ENCODE assay signal across 1 cellular context in genomic region chr11:134052395-134052987, GRCh38.
A peak's percentile ranks its signal among the peaks of the same experiment; 100 is the strongest.
TF ChIP-seq lines count a peak whose summit lies in the region.

No MANE protein-coding gene starts in this region.

TF ChIP-seq in K562, 482 proteins besides CTCF, POLR2A, EP300 and RAD21 (continued from another document and continues in another):
- TF ChIP-seq POLR3G (IDR thresholded peaks at IDR 0.05; ENCODE audit: extremely low read depth, insufficient read length, insufficient replicate concordance) (no peak), HMBOX1 (IDR thresholded peaks at IDR 0.05) (no peak), ZNF695 (CRISPR knock-in tag; IDR thresholded peaks at IDR 0.05) (no peak), ZNF436 (CRISPR knock-in tag; IDR thresholded peaks at IDR 0.05) (no peak), RFX1 (IDR thresholded peaks at IDR 0.05) (peak; percentile 68), CREBBP (IDR thresholded peaks at IDR 0.05; ENCODE audit: low read depth, low read length) (no peak), MBD2 (IDR thresholded peaks at IDR 0.05; ENCODE audit: borderline replicate concordance, low read depth) (no peak), RHOXF2B (CRISPR knock-in tag; conservative IDR thresholded peaks at IDR 0.05) (no peak), CBX5 (IDR thresholded peaks at IDR 0.05; ENCODE audit: borderline replicate concordance, low read depth) (no peak), IRF9 (tag; IDR thresholded peaks at IDR 0.05) (peak; percentile 81; the same call in 1 of the 2 replicates), MAFK (IDR thresholded peaks at IDR 0.05; ENCODE audit: low read length) (no peak), E2F5 (CRISPR knock-in tag; IDR thresholded peaks at IDR 0.05) (no peak), CREB3 (tag; conservative IDR thresholded peaks at IDR 0.05; ENCODE audit: low read depth) (peak; percentile 86), DACH1 (IDR thresholded peaks at IDR 0.05; ENCODE audit: partially characterized antibody) (no peak), MAX (CRISPR knock-in tag; IDR thresholded peaks at IDR 0.05) (no peak), HNRNPLL (IDR thresholded peaks at IDR 0.05; ENCODE audit: low read depth, low read length, poor library complexity, severe bottlenecking) (no peak), SMAD2 (IDR thresholded peaks at IDR 0.05; ENCODE audit: low read depth, low read length) (no peak), ZNF354B (CRISPR knock-in tag; IDR thresholded peaks at IDR 0.05) (no peak), NCOA2 (IDR thresholded peaks at IDR 0.05; ENCODE audit: partially characterized antibody in 2 of 2) (no peak), ELF4 (CRISPR knock-in tag; IDR thresholded peaks at IDR 0.05) (no peak), GTF2A2 (tag; IDR thresholded peaks at IDR 0.05) (peak; percentile 84), ZNF175 (CRISPR knock-in tag; IDR thresholded peaks at IDR 0.05; ENCODE audit: low read depth) (peak; percentile 96), IFI16 (CRISPR knock-in tag; IDR thresholded peaks at IDR 0.05) (no peak), ARID3B (CRISPR knock-in tag; IDR thresholded peaks at IDR 0.05; ENCODE audit: borderline replicate concordance) (no peak), ZNF398 (CRISPR knock-in tag; IDR thresholded peaks at IDR 0.05) (no peak), HNRNPK (IDR thresholded peaks at IDR 0.05; ENCODE audit: low read depth, low read length, poor library complexity, severe bottlenecking) (no peak), NR4A1 (CRISPR knock-in tag; IDR thresholded peaks at IDR 0.05) (no peak), NR4A1 (tag; IDR thresholded peaks at IDR 0.05) (peak; percentile 93), BRCA1 (IDR thresholded peaks at IDR 0.05) (no peak), BRCA1 (CRISPR knock-in tag; IDR thresholded peaks at IDR 0.05) (no peak), TAF9B (IDR thresholded peaks at IDR 0.05; ENCODE audit: partially characterized antibody) (no peak), ZC3H4 (CRISPR knock-in tag; IDR thresholded peaks at IDR 0.05; ENCODE audit: borderline replicate concordance) (no peak), PRPF4 (IDR thresholded peaks at IDR 0.05; ENCODE audit: insufficient read depth, low read depth, low read length, poor library complexity, severe bottlenecking) (no peak), ZFX (CRISPR knock-in tag; IDR thresholded peaks at IDR 0.05) (no peak), KAT2B (IDR thresholded peaks at IDR 0.05; ENCODE audit: low read depth, low read length) (no peak), RB1 (IDR thresholded peaks at IDR 0.05; ENCODE audit: low read depth) (no peak), U2AF2 (optimal IDR thresholded peaks at IDR 0.05; ENCODE audit: low read depth, low read length) (no peak), ZNF717 (CRISPR knock-in tag; IDR thresholded peaks at IDR 0.05) (no peak), ZBTB17 (CRISPR knock-in tag; IDR thresholded peaks at IDR 0.05) (no peak), PHF20 (IDR thresholded peaks at IDR 0.05; ENCODE audit: partially characterized antibody) (no peak), SMAD3 (CRISPR knock-in tag; conservative IDR thresholded peaks at IDR 0.05) (0 out of 2 replicates have a peak, but pooled peaks have one; percentile 23), PCBP2 (IDR thresholded peaks at IDR 0.05; ENCODE audit: low read depth, low read length, poor library complexity, severe bottlenecking) (no peak), ZNF639 (CRISPR knock-in tag; conservative IDR thresholded peaks at IDR 0.05 in 1 of 2, IDR thresholded peaks at IDR 0.05 in 1 of 2) (peak in 1 of 2 experiments; percentile 90; a peak in 2 of 4 replicates), ELK1 (CRISPR knock-in tag; IDR thresholded peaks at IDR 0.05) (no peak), PPARD (CRISPR knock-in tag; IDR thresholded peaks at IDR 0.05) (no peak), ATF2 (CRISPR knock-in tag; IDR thresholded peaks at IDR 0.05) (no peak), E2F8 (IDR thresholded peaks at IDR 0.05; ENCODE audit: low read depth, partially characterized antibody) (no peak), VEZF1 (CRISPR knock-in tag; IDR thresholded peaks at IDR 0.05) (no peak; the same call in 1 of the 2 replicates), ZNF263 (CRISPR knock-in tag; IDR thresholded peaks at IDR 0.05; ENCODE audit: borderline replicate concordance) (no peak), ILK (tag; IDR thresholded peaks at IDR 0.05; ENCODE audit: borderline replicate concordance, low read depth) (no peak), BRF1 (IDR thresholded peaks at IDR 0.05; ENCODE audit: borderline replicate concordance, extremely low read depth, insufficient read length) (no peak), TEAD1 (CRISPR knock-in tag; IDR thresholded peaks at IDR 0.05) (peak in 1 of 2 experiments; percentile 50; a peak in 1 of 4 replicates), HDAC3 (IDR thresholded peaks at IDR 0.05; ENCODE audit: borderline replicate concordance, partially characterized antibody) (no peak), ZSCAN29 (IDR thresholded peaks at IDR 0.05) (no peak)
